In the genomic region with DNA sequence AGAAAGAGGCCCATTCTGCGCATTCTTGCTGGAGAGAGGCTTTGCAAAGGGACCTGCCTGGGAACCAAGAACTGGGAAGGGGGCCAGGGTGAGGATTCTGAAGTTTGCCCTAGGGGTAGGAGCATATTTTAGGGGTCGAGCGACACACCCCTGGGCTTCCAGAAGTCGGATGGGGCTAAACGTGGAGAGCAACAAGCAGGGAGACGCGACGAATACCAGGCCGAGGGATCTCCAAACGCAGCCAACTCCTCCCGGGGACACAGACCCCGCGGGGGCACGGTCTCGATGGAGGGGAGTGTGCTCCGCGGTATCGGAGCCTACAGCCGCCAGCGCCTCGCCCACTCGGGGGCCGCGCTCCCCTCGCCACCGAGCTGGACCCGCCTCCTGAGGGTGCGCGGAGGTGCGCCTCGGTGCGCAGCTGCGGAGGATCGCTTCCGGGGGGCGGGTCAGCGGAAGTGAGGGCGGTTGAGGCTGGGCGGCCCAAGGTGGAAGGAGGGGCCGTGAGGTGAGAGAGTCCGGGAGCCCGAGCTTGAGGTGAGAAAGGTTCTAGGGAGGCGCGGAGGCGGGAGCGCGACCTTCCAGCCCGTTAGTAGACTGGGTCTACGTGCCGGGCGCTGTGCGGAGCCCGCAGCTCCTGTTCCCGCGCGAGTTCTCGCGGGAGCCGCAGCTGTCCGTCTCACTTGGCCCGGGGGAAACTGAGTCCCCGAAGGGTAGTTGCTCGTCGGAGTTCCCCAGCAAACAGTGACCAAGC, we compare ENCODE assay signal across 8 cellular contexts. TPM values are rescaled to one million over a fixed set of nuclear protein-coding genes. Genes with fewer than 3 reads are reported as not detected.
A peak's percentile ranks its signal among the peaks of the same experiment; 100 is the strongest.
DNase-seq lines count a peak whose midpoint lies in the region.

A gene (plus strand): TSS at position 459 of the 751 bp plus-strand sequence. CDS start 3,151 bp downstream, outside the sequence.

- peaks cover 18% of the 10 kb centered on the region for H3F3A ChIP-seq in GM23248 (ENCODE audit: insufficient read depth)

- H3K27ac ChIP-seq in GM23248 (peak within 1 kb of the TSS; percentile 61), temporal lobe (ENCODE audit: low read depth, low read length) (peak within 1 kb of the TSS; percentile 62)

- H3K9me3 ChIP-seq in GM23248 (ENCODE audit: low read depth): no peaks in the 10 kb centered on the region

- 1% methylated on average over 60 to 61 of the region's 64 CpGs for WGBS in GM23248 (ENCODE audit: low coverage in 1 of 2, low lambda C conversion rate in 2 of 2, missing lambda C conversion rate in 2 of 2), 2 experiments

- H3K4me3 ChIP-seq in GM23248: peak within 1 kb of the TSS; percentile 82

- in situ Hi-C loops in G401 (cut with HindIII; ENCODE audit: low sequenced_read_pairs): no loop called here
- in situ Hi-C loops in GM23248 (cut with MboI): loop anchor here (10.0 to 25.0 kb wide), 2 partner anchors 175 to 582 kb away; a partner anchor contains a TSS

- H4K20me1 ChIP-seq in GM23248 (ENCODE audit: insufficient read depth): no peaks in the 10 kb centered on the region

- DNase-seq in G401 (ENCODE audit: low spot score) (peak; percentile 82), GM23248 (peak; percentile 88), LHCN-M2 (ENCODE audit: low read depth) (peak; percentile 53), SK-N-DZ (ENCODE audit: low spot score) (peak; percentile 77), germinal center (ENCODE audit: low spot score) (peak; percentile 96), occipital lobe (lab: John Stamatoyannopoulos, UW) (peak; percentile 83)
- peak; percentile 95 for DNase-seq in activated naive CD4-positive, alpha-beta T cell treated with Interleukin-2 at 50 U/mL for 16 hours

- no peaks in the 10 kb centered on the region for H3K9me2 ChIP-seq in GM23248 (ENCODE audit: insufficient read depth)

- peaks cover 49% of the 10 kb centered on the region for H3K79me2 ChIP-seq in GM23248 (ENCODE audit: insufficient read depth)

- peak within 1 kb of the TSS; percentile 84 for H2AFZ ChIP-seq in GM23248

- H3K27me3 ChIP-seq in GM23248 (replicated peaks; ENCODE audit: insufficient read depth): no peaks in the 10 kb centered on the region

- no peaks in the 10 kb centered on the region for H3K36me3 ChIP-seq in GM23248 (ENCODE audit: low read depth)

- peak within 1 kb of the TSS; percentile 89 for H3K4me2 ChIP-seq in GM23248 (ENCODE audit: unreplicated experiment)

- peak within 1 kb of the TSS; percentile 83 for H3K9ac ChIP-seq in GM23248

- peaks cover 25% of the 10 kb centered on the region for H3K4me1 ChIP-seq in GM23248 (ENCODE audit: insufficient read depth)

RNA-seq across cellular contexts. Expression of the gene that starts here (rescaled TPM):
- 21.0 and 32.6 TPM in 2 replicates for total RNA-seq in G401 (2014; rRNA removed; shearing (Covaris generic))
- total RNA-seq in GM23248 (2014; rRNA removed; shearing (Covaris generic)): 57.2 and 58.3 TPM in 2 replicates
- polyA plus RNA-seq in GM23248 (2016; fragmentation: Nextera tagmentation; extraction: Ambion mirVana): 74.2 and 78.1 TPM in 2 replicates
- 47.4 and 53.7 TPM in 2 replicates for total RNA-seq in LHCN-M2 (2014; rRNA removed)
- polyA plus RNA-seq in LHCN-M2 (2012): 48.8 TPM
- 41.3 and 45.7 TPM in 2 replicates for polyA plus RNA-seq in SK-N-DZ (2014; cell fraction: cytosol; rRNA removed)
- polyA plus RNA-seq in SK-N-DZ (2014; cell fraction: nucleus; rRNA removed): 53.0 and 70.9 TPM in 2 replicates
- 32.8 TPM for total RNA-seq in occipital lobe
- 31.2 TPM for total RNA-seq in temporal lobe

Comparison
In these comparisons a context has a peak if more than half of its experiments do, and no peak if none do; other contexts are left out.
1. Peak in every context shown above with its lines: DNase-seq, H3K4me3 ChIP-seq and H3K27ac ChIP-seq.